In the genomic region with DNA sequence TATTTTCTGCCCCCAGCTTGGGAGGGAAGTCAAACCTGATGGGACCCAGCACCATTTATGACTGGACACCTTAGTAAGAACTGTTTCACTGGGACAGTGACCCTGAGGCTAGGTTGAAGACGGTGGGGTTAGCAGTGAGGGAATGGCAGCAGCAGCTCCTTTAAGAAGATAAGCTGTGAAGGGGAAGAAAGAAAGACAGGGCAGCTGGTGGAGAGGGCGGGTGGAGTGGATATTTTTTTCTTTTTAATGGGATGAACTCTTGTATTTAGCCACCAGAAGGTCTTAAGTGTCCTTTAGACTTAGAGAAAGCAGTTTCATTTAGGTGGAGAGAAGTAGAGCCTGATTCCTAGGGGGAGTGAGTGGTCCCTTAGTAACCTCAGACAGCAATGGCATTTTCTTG, we compare ENCODE assay signal across 31 cellular contexts.
"Had no signal": no experiment of that assay in that cellular context is flagged by ENCODE, and none has a peak within 500 bp of the region (broad histone marks: within the 10 kb centered on the region; RNA-seq: fewer than 3 reads in every experiment).

No MANE protein-coding gene starts in this region.

- H3K27ac ChIP-seq: body of pancreas, gastrocnemius medialis, left ventricle myocardium inferior, parathyroid adenoma, psoas muscle, right atrium auricular region, transverse colon had no signal

- H2AFZ ChIP-seq: parathyroid adenoma had no signal

- ATAC-seq: activated CD8-positive, alpha-beta T cell treated with anti-CD3 and anti-CD28 coated beads for 36 hours; activated T-cell treated with anti-CD3 and anti-CD28 coated beads, Interleukin-2, amount 50 U/mL, for 4 hours; body of pancreas; gastrocnemius medialis; mucosa of descending colon; psoas muscle; T-helper 17 cell had no signal

- H3K9me3 Mint-ChIP-seq: activated T-helper 2 cell treated with anti-CD3 and anti-CD28 coated beads, Interferon-gamma antibody, Interleukin-2, Interleukin-4, amounts not matched to agents 10 μg/mL and 5 μg/mL and 100 μg/mL, durations not matched to agents 14 hours and 24 hours and 36 hours; nephron had no signal

- DNase-seq: activated CD4-positive, alpha-beta T cell treated with anti-CD3 and anti-CD28 coated beads for 1 hour; activated CD4-positive, alpha-beta T cell treated with anti-CD3 and anti-CD28 coated beads, Interleukin-2, amount 50 U/mL, for 1 hour; activated CD8-positive, alpha-beta T cell treated with anti-CD3 and anti-CD28 coated beads for 36 hours; activated T-cell treated with anti-CD3 and anti-CD28 coated beads, Interleukin-2, amount 50 U/mL, for 4 hours; anterior cingulate cortex; body of pancreas; effector CD8-positive, alpha-beta T cell; erythroblast; gastrocnemius medialis; glutamatergic neuron; islet precursor cell; left ventricle myocardium inferior; mesendoderm; mucosa of descending colon; nucleus accumbens; psoas muscle; stimulated activated CD4-positive, alpha-beta T cell treated with anti-CD3 and anti-CD28 coated beads, Interleukin-15, amount 100 ng/mL, for 24 hours; stimulated activated CD4-positive, alpha-beta T cell treated with anti-CD3 and anti-CD28 coated beads, Interleukin-2, amount 100 ng/mL, for 24 hours; stimulated activated naive CD4-positive, alpha-beta T cell treated with Interleukin-2 at 50 U/mL for 16 hours; T-helper 17 cell; T1000; transverse colon had no signal

- H3K79me2 ChIP-seq: parathyroid adenoma had no signal

- H3K27me3 ChIP-seq: body of pancreas, gastrocnemius medialis, right atrium auricular region, transverse colon had no signal

- H3K36me3 ChIP-seq: gastrocnemius medialis, left ventricle myocardium inferior, right atrium auricular region, transverse colon had no signal

- H3K4me3 ChIP-seq: body of pancreas, gastrocnemius medialis, left ventricle myocardium inferior, lung, mucosa of descending colon, psoas muscle, right atrium auricular region, transverse colon had no signal

- H3K9ac ChIP-seq: parathyroid adenoma had no signal

- H3K9me3 ChIP-seq: body of pancreas, gastrocnemius medialis, left ventricle myocardium inferior, mucosa of descending colon, psoas muscle, right atrium auricular region, transverse colon had no signal

- H3K27me3 Mint-ChIP-seq: activated CD8-positive, alpha-beta T cell treated with anti-CD3 and anti-CD28 coated beads for 36 hours; activated naive CD8-positive, alpha-beta T cell; T-helper 17 cell had no signal

- H3K4me1 ChIP-seq: body of pancreas, gastrocnemius medialis, left ventricle myocardium inferior, parathyroid adenoma, psoas muscle, right atrium auricular region, transverse colon had no signal

- H3K4me1 Mint-ChIP-seq: T-helper 17 cell had no signal

- FAIRE-seq: colon, endometrium, urothelium cell line had no signal

- H3K36me3 Mint-ChIP-seq: activated naive CD8-positive, alpha-beta T cell had no signal

- H3K27ac Mint-ChIP-seq: activated CD8-positive, alpha-beta T cell treated with anti-CD3 and anti-CD28 coated beads for 36 hours; activated naive CD8-positive, alpha-beta T cell; activated T-helper 2 cell treated with anti-CD3 and anti-CD28 coated beads, Interferon-gamma antibody, Interleukin-2, Interleukin-4, amounts not matched to agents 10 μg/mL and 5 μg/mL and 100 μg/mL, durations not matched to agents 14 hours and 24 hours and 36 hours; T-helper 17 cell had no signal

- H3K4me3 Mint-ChIP-seq: activated CD8-positive, alpha-beta T cell treated with anti-CD3 and anti-CD28 coated beads for 36 hours; activated naive CD8-positive, alpha-beta T cell; activated T-cell treated with anti-CD3 and anti-CD28 coated beads, Interleukin-2, amount 50 U/mL, for 4 hours; nephron; T-helper 17 cell had no signal
